In genomic region chrX:22325091-22325490, GRCh38 we compare ENCODE assay signal across 1 cellular context.
TF ChIP-seq lines count a peak whose summit lies in the region.

No MANE protein-coding gene starts in this region.

TF ChIP-seq in IMR-90, 13 proteins besides CTCF, POLR2A, EP300 and RAD21 (continued from another document):
- no peak for TF ChIP-seq ELK1 (IDR thresholded peaks at IDR 0.05; ENCODE audit: borderline replicate concordance, low read depth, low read length)
- no peak for TF ChIP-seq FOS (IDR thresholded peaks at IDR 0.05; ENCODE audit: low read depth, low read length)
- TF ChIP-seq RFX5 (IDR thresholded peaks at IDR 0.05; ENCODE audit: low read depth, low read length) = no peak
- no peak for TF ChIP-seq SMC3 (IDR thresholded peaks at IDR 0.05; ENCODE audit: low read depth, low read length)
- TF ChIP-seq RCOR1 (IDR thresholded peaks at IDR 0.05; ENCODE audit: insufficient replicate concordance, low read length) = no peak
- TF ChIP-seq MXI1 (IDR thresholded peaks at IDR 0.05; ENCODE audit: borderline replicate concordance, low read depth, low read length) = no peak
TF ChIP-seq in IMR-90: peak in this region for 0.
